In genomic region chr19:4186087-4186993, GRCh38 we compare ENCODE assay signal across 8 cellular contexts. TPM values are rescaled to one million over a fixed set of nuclear protein-coding genes. Genes with fewer than 3 reads are reported as not detected.
A peak's percentile ranks its signal among the peaks of the same experiment; 100 is the strongest.
DNase-seq lines count a peak whose midpoint lies in the region; ATAC-seq, FAIRE-seq and TF ChIP-seq lines count a peak whose summit lies in the region.

No MANE protein-coding gene starts in this region.

- H3K27me3 Mint-ChIP-seq in Caco-2 (ENCODE audit: insufficient read depth, unreplicated experiment): no peaks in the 10 kb centered on the region

- H3K27ac Mint-ChIP-seq in Caco-2 (ENCODE audit: unreplicated experiment): no peak overlapping the region

- H3K4me3 Mint-ChIP-seq in Caco-2 (ENCODE audit: unreplicated experiment): no peak overlapping the region

- no peak for FAIRE-seq in RCC 7860 (lab: Jason Lieb, UNC)

- no peaks in the 10 kb centered on the region for H3K4me1 Mint-ChIP-seq in Caco-2 (ENCODE audit: low read depth, unreplicated experiment)

- no peak overlapping the region for H3K27ac ChIP-seq in testis

- DNase-seq in Caco-2 (peak; percentile 82 to 85), RCC 7860 (ENCODE audit: low spot score) (peak; percentile 37), fibroblast of the aortic adventitia (ENCODE audit: low read depth) (peak; percentile 75), occipital lobe (lab: John Stamatoyannopoulos, UW) (peak; percentile 58), testis (peak; percentile 83)
- peak; percentile 88 to 91 for DNase-seq in activated T-cell treated with anti-CD3 and anti-CD28 coated beads, Interleukin-2, amount 50 U/mL, for 48 hours

- intact Hi-C loops in Caco-2 (cut with micrococcal nuclease; ENCODE audit: unreplicated experiment) (no loop called here), testis (cut with DNase I; ENCODE audit: low total_unique reads) (no loop called here)

- no TSS peak for BruUV-seq in Caco-2 (replicated peaks; lab: Mats Ljungman, UMichigan)

- H3K4me3 ChIP-seq in Caco-2 (ENCODE audit: low read depth, low read length) (no peak overlapping the region), fibroblast of the aortic adventitia (ENCODE audit: low read depth, low read length) (no peak overlapping the region), testis (no peak overlapping the region)

- H3K36me3 ChIP-seq in Caco-2 (ENCODE audit: control insufficient read depth, insufficient read depth, low read length): no peaks in the 10 kb centered on the region
- no peaks in the 10 kb centered on the region for H3K36me3 ChIP-seq in testis (ENCODE audit: low read depth, missing control alignments)

- H3K27me3 ChIP-seq in Caco-2 (replicated peaks; ENCODE audit: control insufficient read depth, insufficient read depth, low read length) (no peaks in the 10 kb centered on the region), testis (no peaks in the 10 kb centered on the region)

- H3K9me3 ChIP-seq in Caco-2 (no peaks in the 10 kb centered on the region), testis (no peaks in the 10 kb centered on the region)

- POLR2A ChIA-PET in Caco-2 (lab: Charles Lee): interaction anchor here (0.5 kb wide), 1 partner anchor 199 kb away, joined by 4 read pairs; no protein-coding TSS in a partner anchor

- H3K4me1 ChIP-seq in Caco-2: 0 out of 2 replicates have a peak, but pooled peaks cover 3% of the 10 kb centered on the region
- H3K4me1 ChIP-seq in testis: peaks cover 7% of the 10 kb centered on the region

- no peaks in the 10 kb centered on the region for H3K9me3 Mint-ChIP-seq in Caco-2 (ENCODE audit: unreplicated experiment)

- no peak for ATAC-seq in HG02981 (IDR thresholded peaks at IDR 0.05; ENCODE audit: unreplicated experiment)

- peak; percentile 70 for TF ChIP-seq RAD21 in Ishikawa (IDR thresholded peaks at IDR 0.05; ENCODE audit: low read depth)

- CTCF ChIA-PET in Caco-2 (lab: Charles Lee): interaction anchor here (0.7 to 1.1 kb wide), 5 partner anchors 46 to 270 kb away, joined by 3 to 7 read pairs (median 5); no protein-coding TSS in a partner anchor

- no peak for TF ChIP-seq POLR2A in testis (IDR thresholded peaks at IDR 0.05)

- TF ChIP-seq EP300 in Ishikawa (IDR thresholded peaks at IDR 0.05; ENCODE audit: borderline replicate concordance): no peak

- peaks cover 8% of the 10 kb centered on the region for H3K36me3 Mint-ChIP-seq in Caco-2 (ENCODE audit: insufficient read depth, unreplicated experiment)

- WGBS in testis, 2 donors: 41 to 46% methylated on average over 22 of the region's 22 CpGs

- peak; percentile 72 to 87 for TF ChIP-seq CTCF in Caco-2 (IDR thresholded peaks at IDR 0.05; ENCODE audit: insufficient read depth in 1 of 2, low read depth in 1 of 2, low read length in 1 of 2, severe bottlenecking in 1 of 2, unreplicated experiment in 1 of 2)
- TF ChIP-seq CTCF in fibroblast of the aortic adventitia (IDR thresholded peaks at IDR 0.05; ENCODE audit: insufficient read depth, low read length): peak; percentile 93
- TF ChIP-seq CTCF in testis (IDR thresholded peaks at IDR 0.05): peak in 2 of 3 experiments; percentile 45 to 71

TF ChIP-seq in Ishikawa, 13 proteins besides CTCF, POLR2A, EP300 and RAD21:
- TF ChIP-seq TEAD4 (IDR thresholded peaks at IDR 0.05) (0 out of 2 replicates have a peak, but pooled peaks have one; percentile 19), EGR1 (IDR thresholded peaks at IDR 0.05) (no peak)

RNA-seq across cellular contexts. Expression of gene ANKRD24, which starts 3.9 kb away (rescaled TPM):
- total RNA-seq in Caco-2 (2022) (0.16 and 0.39 TPM in 2 replicates), fibroblast of the aortic adventitia (ENCODE audit: low replicate concordance) (0.99 and 5.1 TPM in 2 replicates), occipital lobe (16.4 TPM), testis (10 to 100 TPM; 20.4 to 21.1 TPM)
- polyA plus RNA-seq in testis (ENCODE audit: insufficient read depth, low read depth, low replicate concordance): 16.5 TPM

RNA-seq across cellular contexts. Expression of gene SIRT6, which starts 4.0 kb away (rescaled TPM):
- 18.2 and 20.1 TPM in 2 replicates for total RNA-seq in Caco-2 (2022)
- 12.6 and 14.7 TPM in 2 replicates for total RNA-seq in fibroblast of the aortic adventitia (ENCODE audit: low replicate concordance)
- 8.7 TPM for total RNA-seq in occipital lobe
- 10 to 100 TPM; 22.0 to 29.2 TPM for total RNA-seq in testis
- polyA plus RNA-seq in testis (ENCODE audit: insufficient read depth, low read depth, low replicate concordance): 14.7 TPM

RNA-seq across cellular contexts. Expression of gene CREB3L3, which starts 32.9 kb away (rescaled TPM):
- 1.1 and 2.3 TPM in 2 replicates for total RNA-seq in Caco-2 (2022)
- not detected in 2 replicates for total RNA-seq in fibroblast of the aortic adventitia (ENCODE audit: low replicate concordance)
- total RNA-seq in occipital lobe: not detected
- total RNA-seq in testis: under 1 TPM; 0.56 to 0.63 TPM
- polyA plus RNA-seq in testis (ENCODE audit: insufficient read depth, low read depth, low replicate concordance): 0.36 TPM

RNA-seq across cellular contexts. Expression of gene EBI3, which starts 43.0 kb away (rescaled TPM):
- 0.68 and 0.81 TPM in 2 replicates for total RNA-seq in Caco-2 (2022)
- total RNA-seq in fibroblast of the aortic adventitia (ENCODE audit: low replicate concordance): 0.33 TPM in 1 of 2 replicates, not detected in the other
- total RNA-seq in occipital lobe: 0.47 TPM
- total RNA-seq in testis: 1 to 10 TPM; 1.3 to 8.4 TPM
- polyA plus RNA-seq in testis (ENCODE audit: insufficient read depth, low read depth, low replicate concordance): 1.9 TPM

Comparison
In these comparisons a context has a peak if more than half of its experiments do, and no peak if none do; other contexts are left out.
1. DNase-seq: peak in every context shown above with its lines; median percentile 90 in activated T-cell treated with anti-CD3 and anti-CD28 coated beads, Interleukin-2, amount 50 U/mL, for 48 hours; 84 in Caco-2; 83 in testis; 75 in fibroblast of the aortic adventitia; 58 in occipital lobe; 37 in RCC 7860.